Comparison of ENCODE assay signal across 8 cellular contexts in the genomic region with DNA sequence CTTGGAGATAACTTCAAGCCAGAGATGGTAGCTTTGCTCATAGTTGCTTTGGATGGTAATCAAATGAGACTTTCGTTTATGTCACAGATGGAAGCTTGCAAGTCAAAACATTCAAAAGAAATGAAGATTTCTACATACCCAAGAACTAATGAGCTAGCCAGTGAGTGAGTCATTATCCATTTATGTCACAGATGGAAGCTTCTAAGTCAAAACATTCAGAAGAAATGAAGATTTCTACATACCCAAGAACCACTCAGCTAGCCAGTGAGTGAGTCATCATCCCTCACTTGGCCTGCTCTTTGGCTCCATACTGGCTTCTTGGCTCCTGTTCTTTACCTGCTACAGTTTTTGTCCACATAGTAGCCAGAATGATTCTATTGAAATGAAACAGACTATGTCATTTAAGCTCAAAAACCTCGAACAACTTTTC.
DNase-seq lines count a peak whose midpoint lies in the region; ATAC-seq lines count a peak whose summit lies in the region.

No MANE protein-coding gene starts in this region.

- H3K27ac ChIP-seq in substantia nigra (ENCODE audit: low read depth, low read length, poor library complexity, severe bottlenecking), result no peak overlapping the region

- peak; percentile 65 for DNase-seq in activated CD4-positive, alpha-beta T cell treated with anti-CD3 and anti-CD28 coated beads for 48 hours
- DNase-seq in activated CD4-positive, alpha-beta T cell treated with anti-CD3 and anti-CD28 coated beads, Interleukin-2, amount 50 U/mL, for 4 hours, result no peak
- peak; percentile 79 for DNase-seq in SIG-M5 treated with dmso at 0.1 percent for 504 hours (lab: John Stamatoyannopoulos, UW; ENCODE audit: unreplicated experiment)
- peak; percentile 62 for DNase-seq in foreskin melanocyte
- peak; percentile 49 for DNase-seq in stimulated activated CD8-positive, alpha-beta memory T cell treated with anti-CD3 and anti-CD28 coated beads, Interleukin-4, amount 100 ng/mL, for 48 hours
- DNase-seq in GF-D8 (lab: John Stamatoyannopoulos, UW), result no peak
- DNase-seq in substantia nigra (lab: John Stamatoyannopoulos, UW), result no peak

- no peak for ATAC-seq in GM19397 (IDR thresholded peaks at IDR 0.05; ENCODE audit: unreplicated experiment)

Comparison
In these comparisons a context has a peak if more than half of its experiments do, and no peak if none do; other contexts are left out.
1. DNase-seq: peak in activated CD4-positive, alpha-beta T cell treated with anti-CD3 and anti-CD28 coated beads for 48 hours (single experiment), SIG-M5 treated with dmso at 0.1 percent for 504 hours (single experiment), foreskin melanocyte (single experiment) and stimulated activated CD8-positive, alpha-beta memory T cell treated with anti-CD3 and anti-CD28 coated beads, Interleukin-4, amount 100 ng/mL, for 48 hours (single experiment); none in activated CD4-positive, alpha-beta T cell treated with anti-CD3 and anti-CD28 coated beads, Interleukin-2, amount 50 U/mL, for 4 hours (0 of 2), GF-D8 (single experiment) and substantia nigra (0 of 49).